Comparison of ENCODE assay signal across 13 cellular contexts in the genomic region with DNA sequence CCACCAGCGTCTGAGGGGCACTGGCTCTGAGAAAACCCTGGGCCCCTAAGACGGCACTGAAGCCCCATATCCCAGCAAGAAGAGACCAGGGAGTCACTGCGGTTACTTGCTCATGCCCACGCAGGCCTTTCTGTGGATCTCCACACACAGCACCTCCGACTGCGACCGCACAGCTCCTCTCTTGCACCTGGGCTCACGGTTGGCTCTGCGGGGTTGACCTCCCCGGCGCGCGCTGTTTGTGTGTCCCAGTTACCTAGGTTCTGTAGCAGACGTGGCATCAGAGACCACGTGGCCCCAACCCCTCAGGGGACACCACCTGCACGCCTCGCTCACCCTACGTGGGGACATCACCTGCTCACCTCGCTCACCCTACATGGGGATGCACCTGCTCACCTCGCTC. TPM values are rescaled to one million over a fixed set of nuclear protein-coding genes. Genes with fewer than 3 reads are reported as not detected.
DNase-seq lines count a peak whose midpoint lies in the region; ATAC-seq and TF ChIP-seq lines count a peak whose summit lies in the region.
"Had no signal": no experiment of that assay in that cellular context is flagged by ENCODE, and none has a peak within 500 bp of the region (broad histone marks: within the 10 kb centered on the region; RNA-seq: fewer than 3 reads in every experiment).

No MANE protein-coding gene starts in this region.

- H3K27me3 Mint-ChIP-seq in IgD-negative memory B cell (peaks cover 2% of the 10 kb centered on the region), endodermal cell (ENCODE audit: insufficient read depth) (no peaks in the 10 kb centered on the region)

- intact Hi-C loops in ovary (cut with DNase I) = no loop called here

- H3K27ac Mint-ChIP-seq in IgD-negative memory B cell = peak overlapping the region; percentile 90 to 96 (median 96)
- H3K27ac Mint-ChIP-seq in endodermal cell = no peak overlapping the region

- TF ChIP-seq CTCF in endodermal cell (conservative IDR thresholded peaks at IDR 0.05) (no peak), ovary (IDR thresholded peaks at IDR 0.05) (no peak)

- H3K9ac ChIP-seq in endodermal cell (ENCODE audit: extremely low read depth, low read length, poor library complexity, severe bottlenecking) = no peak overlapping the region

- no peak overlapping the region for H3K27ac ChIP-seq in endodermal cell (ENCODE audit: low read depth, low read length)
- H3K27ac ChIP-seq in ovary = no peak overlapping the region
- H3K27ac ChIP-seq: C4-2B, esophagus squamous epithelium had no signal

- peak; percentile 20 for DNase-seq in 8988T
- DNase-seq in endodermal cell = peak; percentile 35
- DNase-seq in ovary = peak in 4 of 5 donors; percentile 6 to 28 (median 12)
- DNase-seq in NOMO-1 treated with dmso at 0.1 percent for 144 hours (lab: John Stamatoyannopoulos, UW; ENCODE audit: unreplicated experiment) = no peak
- no peak for DNase-seq in effector CD8-positive, alpha-beta T cell (lab: John Stamatoyannopoulos, UW)
- DNase-seq: activated CD4-positive, alpha-beta T cell treated with anti-CD3 and anti-CD28 coated beads, Interleukin-2, amount 50 U/mL, for 4 hours; esophagus squamous epithelium; NCI-H187; NCI-H526 treated with DMSO at 0.1 percent for 48 hours had no signal

- H3K4me3 Mint-ChIP-seq in IgD-negative memory B cell (peak overlapping the region in 3 of 4 donors; percentile 65 to 74 (median 68)), endodermal cell (no peak overlapping the region)

- H3K4me3 ChIP-seq in endodermal cell (ENCODE audit: low read length) = no peak overlapping the region
- H3K4me3 ChIP-seq in ovary = no peak overlapping the region
- H3K4me3 ChIP-seq: esophagus squamous epithelium had no signal

- no peak for TF ChIP-seq POLR2A in ovary (IDR thresholded peaks at IDR 0.05)

- 96 to 99% methylated on average over 19 to 20 of the region's 20 CpGs for WGBS in endodermal cell (ENCODE audit: insufficient coverage in 1 of 2, insufficient read length in 1 of 2), 2 experiments
- 91 to 95% (median 95%) methylated on average over 20 of the region's 20 CpGs for whole genome bisulfite sequencing in ovary, 3 donors

- H3K9me3 Mint-ChIP-seq in IgD-negative memory B cell (no peaks in the 10 kb centered on the region), endodermal cell (no peaks in the 10 kb centered on the region)

- peaks cover 2% of the 10 kb centered on the region for H3K36me3 ChIP-seq in endodermal cell (ENCODE audit: control insufficient read depth, insufficient read depth, low read length)
- no peaks in the 10 kb centered on the region for H3K36me3 ChIP-seq in ovary

- no peaks in the 10 kb centered on the region for H3K4me1 ChIP-seq in endodermal cell (ENCODE audit: control insufficient read depth, insufficient read depth, low read length)
- peaks cover 4% of the 10 kb centered on the region for H3K4me1 ChIP-seq in ovary (ENCODE audit: insufficient read depth)

- no peaks in the 10 kb centered on the region for H3K27me3 ChIP-seq in endodermal cell (ENCODE audit: control insufficient read depth, insufficient read depth, low read length, poor library complexity, severe bottlenecking)
- H3K27me3 ChIP-seq in ovary = no peaks in the 10 kb centered on the region
- H3K27me3 ChIP-seq: esophagus squamous epithelium had no signal

- H3K4me1 Mint-ChIP-seq in IgD-negative memory B cell (peaks cover 29 to 37% (median 32%) of the 10 kb centered on the region in 3 donors), endodermal cell (peaks cover 14% of the 10 kb centered on the region)

- no peak for TF ChIP-seq EP300 in ovary (IDR thresholded peaks at IDR 0.05)

- H3K36me3 Mint-ChIP-seq in IgD-negative memory B cell (no peaks in the 10 kb centered on the region), endodermal cell (ENCODE audit: low read depth) (peaks cover 20% of the 10 kb centered on the region)

- ATAC-seq in GM19452 (IDR thresholded peaks at IDR 0.05; ENCODE audit: unreplicated experiment) (no peak), HG03439 (IDR thresholded peaks at IDR 0.05; ENCODE audit: unreplicated experiment) (no peak)

- H3K9me3 ChIP-seq in endodermal cell (ENCODE audit: control insufficient read depth, low read length) = no peaks in the 10 kb centered on the region
- no peaks in the 10 kb centered on the region for H3K9me3 ChIP-seq in ovary
- H3K9me3 ChIP-seq: esophagus squamous epithelium had no signal

RNA-seq across cellular contexts. Expression of a gene that starts 12.7 kb away (rescaled TPM):
- 76.4 TPM for polyA plus RNA-seq in IgD-negative memory B cell
- 100 to 1,000 TPM in 1 of 2 donors, 10 to 100 TPM in 1; 78.5 to 124 TPM for total RNA-seq in endodermal cell
- polyA plus RNA-seq in endodermal cell (2013, experiment 1 of 2) = 72.3 TPM
- polyA plus RNA-seq in endodermal cell (2013, experiment 2 of 2) = 67.4 TPM
- total RNA-seq in ovary = 10 to 100 TPM; 13.0 to 28.2 (median 25.3) TPM
- polyA plus RNA-seq in ovary = 10 to 100 TPM; 18.7 to 57.1 TPM

Comparison
In these comparisons a context has a peak if more than half of its experiments do, and no peak if none do; other contexts are left out.
1. DNase-seq: peak in 8988T (single experiment), endodermal cell (single experiment) and ovary (4 of 5); none in NOMO-1 treated with dmso at 0.1 percent for 144 hours (single experiment) and effector CD8-positive, alpha-beta T cell (single experiment).